8 cellular contexts compared by ENCODE assay signal in the genomic region with DNA sequence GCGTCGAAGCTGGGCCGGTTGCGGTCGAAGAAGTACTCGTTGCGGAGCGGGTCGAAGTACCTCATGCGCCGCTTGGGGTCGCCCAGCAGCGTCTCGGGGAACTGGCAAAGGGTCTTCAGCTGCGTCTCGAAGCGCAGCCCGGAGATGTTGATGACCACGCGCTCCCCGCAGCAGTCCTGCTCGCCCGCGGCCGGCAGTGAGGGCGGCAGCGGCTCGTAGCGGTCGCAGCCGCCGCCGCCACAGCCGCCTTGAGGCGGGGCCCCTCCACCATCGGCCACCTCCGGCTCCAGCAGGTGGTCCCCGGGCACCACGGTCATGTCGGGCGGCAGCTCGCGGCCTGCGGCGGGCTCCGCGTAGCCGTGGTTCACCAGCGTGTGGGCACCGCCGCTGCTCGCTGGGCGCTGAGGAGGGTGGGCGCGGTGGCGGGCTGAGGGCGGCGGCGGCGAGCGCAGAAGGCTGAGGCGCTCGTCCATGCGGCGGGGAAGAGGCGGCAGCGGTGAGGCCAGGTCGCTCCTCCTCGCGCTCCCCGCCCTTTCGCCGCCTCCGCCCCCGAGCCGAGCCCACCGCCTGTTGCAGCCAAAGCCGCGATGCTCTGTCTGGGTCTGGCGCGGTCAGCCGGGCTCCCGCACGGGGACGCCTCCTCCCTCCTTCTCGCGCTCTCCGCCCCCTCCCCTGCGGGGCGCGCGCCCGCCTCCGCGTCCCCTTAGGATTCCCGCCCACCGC. TPM values are rescaled to one million over a fixed set of nuclear protein-coding genes. Genes with fewer than 3 reads are reported as not detected.
DNase-seq lines count a peak whose midpoint lies in the region; ATAC-seq and TF ChIP-seq lines count a peak whose summit lies in the region.

A gene (minus strand): TSS at position 604 of the 723 bp plus-strand sequence. CDS start 131 bp downstream, at position 473.

- peak within 1 kb of the TSS; percentile 11 to 50 for H3K4me3 ChIP-seq in uterus

- H3K9me3 ChIP-seq in uterus: no peaks in the 10 kb centered on the region

- DNase-seq in NCI-H2107 treated with DMSO at 0.1 percent for 48 hours (lab: John Stamatoyannopoulos, UW; ENCODE audit: unreplicated experiment) (peak; percentile 11), NCI-H2107 (lab: John Stamatoyannopoulos, UW) (no peak), NCI-H510A treated with DMSO at 0.1 percent for 48 hours (lab: John Stamatoyannopoulos, UW) (peak; percentile 25), Right ventricle myocardium superior (peak; percentile 47), retina (peak; percentile 94), uterus (peak; percentile 35 to 51), Kasumi-1 (lab: John Stamatoyannopoulos, UW) (no peak)
- DNase-seq in activated T-cell treated with anti-CD3 and anti-CD28 coated beads, Interleukin-2, amount 50 U/mL, for 72 hours: peak; percentile 76 to 79

- TF ChIP-seq CTCF in uterus (IDR thresholded peaks at IDR 0.05): no peak

- H3K27me3 ChIP-seq in uterus: peaks cover 0 to 27% of the 10 kb centered on the region in 2 donors

- peaks cover 39% of the 10 kb centered on the region for H3K4me1 Mint-ChIP-seq in activated T-cell treated with anti-CD3 and anti-CD28 coated beads, Interleukin-2, amount 50 U/mL, for 72 hours (ENCODE audit: low read depth)

- no peaks in the 10 kb centered on the region for H3K9me3 Mint-ChIP-seq in activated T-cell treated with anti-CD3 and anti-CD28 coated beads, Interleukin-2, amount 50 U/mL, for 72 hours

- H3K36me3 ChIP-seq in uterus: no peaks in the 10 kb centered on the region

- no peak for TF ChIP-seq POLR2A in uterus (IDR thresholded peaks at IDR 0.05)

- peak; percentile 47 to 61 for ATAC-seq in activated T-cell treated with anti-CD3 and anti-CD28 coated beads, Interleukin-2, amount 50 U/mL, for 72 hours (replicated peaks in 1 of 2)
- peak; percentile 78 for ATAC-seq in Right ventricle myocardium superior (ENCODE audit: poor library complexity)

- peak within 1 kb of the TSS; percentile 6 to 48 for H3K27ac ChIP-seq in uterus

- peaks cover 0 to 13% of the 10 kb centered on the region in 2 donors for H3K4me1 ChIP-seq in uterus

- H3K36me3 Mint-ChIP-seq in activated T-cell treated with anti-CD3 and anti-CD28 coated beads, Interleukin-2, amount 50 U/mL, for 72 hours (ENCODE audit: insufficient read depth in 2 of 2): peaks cover 24 to 26% of the 10 kb centered on the region in 2 donors

- no peaks in the 10 kb centered on the region for H3K27me3 Mint-ChIP-seq in activated T-cell treated with anti-CD3 and anti-CD28 coated beads, Interleukin-2, amount 50 U/mL, for 72 hours (ENCODE audit: low read depth)

- intact Hi-C loops in Right ventricle myocardium superior (cut with DNase I) (no loop called here), uterus (cut with DNase I; ENCODE audit: low total_unique reads) (no loop called here)

- H3K4me3 Mint-ChIP-seq in activated T-cell treated with anti-CD3 and anti-CD28 coated beads, Interleukin-2, amount 50 U/mL, for 72 hours: peak within 1 kb of the TSS; percentile 89 to 98

- H3K27ac Mint-ChIP-seq in activated T-cell treated with anti-CD3 and anti-CD28 coated beads, Interleukin-2, amount 50 U/mL, for 72 hours: peak within 1 kb of the TSS; percentile 95

RNA-seq across cellular contexts. Expression of the gene that starts here (rescaled TPM):
- 10 to 100 TPM; 23.5 to 48.3 TPM for total RNA-seq in activated T-cell treated with anti-CD3 and anti-CD28 coated beads, Interleukin-2, amount 50 U/mL, for 72 hours
- total RNA-seq in Right ventricle myocardium superior (0.24 TPM), uterus (1 to 10 TPM; 1.3 to 5.6 (median 2.0) TPM)

Comparison
In these comparisons a context has a peak if more than half of its experiments do, and no peak if none do; other contexts are left out.
1. DNase-seq: peak in NCI-H2107 treated with DMSO at 0.1 percent for 48 hours (single experiment), NCI-H510A treated with DMSO at 0.1 percent for 48 hours (single experiment), activated T-cell treated with anti-CD3 and anti-CD28 coated beads, Interleukin-2, amount 50 U/mL, for 72 hours (2 of 2), retina (single experiment) and uterus (2 of 2); none in NCI-H2107 (single experiment) and Kasumi-1 (0 of 2).
2. Peak in DNase-seq and ATAC-seq in Right ventricle myocardium superior; RNA of the gene not detected or under 1 TPM.